In the genomic region with DNA sequence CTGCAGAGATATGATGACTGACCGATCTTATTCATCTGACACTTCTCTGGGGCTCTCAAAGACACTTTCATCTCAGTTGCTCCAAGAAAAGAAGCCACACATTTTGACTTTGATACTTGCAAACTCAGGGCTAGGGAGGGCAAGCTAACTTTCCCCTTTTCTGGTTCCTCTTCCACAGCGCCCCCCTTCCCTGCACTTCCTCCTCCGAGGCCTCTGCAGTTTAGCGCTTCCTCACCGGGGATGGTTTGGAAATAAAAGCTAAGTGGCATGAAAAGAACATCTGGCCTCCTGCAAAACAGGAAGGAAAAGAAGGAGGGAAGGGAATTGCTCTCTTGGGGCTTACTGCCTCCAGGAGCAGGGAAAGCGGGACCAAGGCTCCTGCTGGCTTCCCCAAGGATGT, we compare ENCODE assay signal across 14 cellular contexts. TPM values are rescaled to one million over a fixed set of nuclear protein-coding genes. Genes with fewer than 3 reads are reported as not detected.
DNase-seq lines count a peak whose midpoint lies in the region; ATAC-seq, FAIRE-seq and TF ChIP-seq lines count a peak whose summit lies in the region.
"Had no signal": no experiment of that assay in that cellular context is flagged by ENCODE, and none has a peak within 500 bp of the region (broad histone marks: within the 10 kb centered on the region; RNA-seq: fewer than 3 reads in every experiment).

No MANE protein-coding gene starts in this region.

- H3K4me2 ChIP-seq in OCI-LY7 (ENCODE audit: low read length): no peak overlapping the region

- ATAC-seq in stimulated activated naive CD8-positive, alpha-beta T cell treated with anti-CD3 and anti-CD28 coated beads, Interleukin-15, amount 100 ng/mL, for 72 hours: no peak
- ATAC-seq in right cardiac atrium (peak in 1 of 2 donors; percentile 38), mucosa of descending colon (no peak), HG02798 (IDR thresholded peaks at IDR 0.05; ENCODE audit: poor library complexity, unreplicated experiment) (no peak)
- ATAC-seq: gastroesophageal sphincter had no signal

- no peak overlapping the region for H2AFZ ChIP-seq in OCI-LY7 (ENCODE audit: low read length)

- H3K27ac ChIP-seq in OCI-LY7 (ENCODE audit: low read depth, low read length, poor library complexity, severe bottlenecking) (no peak overlapping the region), right cardiac atrium (ENCODE audit: low read length) (no peak overlapping the region)
- H3K27ac ChIP-seq: gastroesophageal sphincter had no signal

- peaks cover 68% of the 10 kb centered on the region for H3K4me1 Mint-ChIP-seq in stimulated activated naive CD8-positive, alpha-beta T cell treated with anti-CD3 and anti-CD28 coated beads, Interleukin-15, Interleukin-2, amounts not matched to agents 100 ng/mL and 50 ng/mL, for 24 hours (ENCODE audit: low read depth)
- peaks cover 78% of the 10 kb centered on the region for H3K4me1 Mint-ChIP-seq in stimulated activated naive CD8-positive, alpha-beta T cell treated with anti-CD3 and anti-CD28 coated beads, Interleukin-15, amount 100 ng/mL, for 72 hours

- no peaks in the 10 kb centered on the region for H3K27me3 ChIP-seq in right cardiac atrium (ENCODE audit: control insufficient read depth, insufficient read depth)
- H3K27me3 ChIP-seq: gastroesophageal sphincter had no signal

- peaks cover 28% of the 10 kb centered on the region for H3K36me3 Mint-ChIP-seq in stimulated activated naive CD8-positive, alpha-beta T cell treated with anti-CD3 and anti-CD28 coated beads, Interleukin-15, Interleukin-2, amounts not matched to agents 100 ng/mL and 50 ng/mL, for 24 hours (ENCODE audit: low read depth)
- H3K36me3 Mint-ChIP-seq: type B pancreatic cell had no signal

- no peaks in the 10 kb centered on the region for H4K20me1 ChIP-seq in OCI-LY7 (ENCODE audit: insufficient read depth, low read length)

- H3K9me3 Mint-ChIP-seq in stimulated activated naive CD8-positive, alpha-beta T cell treated with anti-CD3 and anti-CD28 coated beads, Interleukin-15, Interleukin-2, amounts not matched to agents 100 ng/mL and 50 ng/mL, for 24 hours: no peaks in the 10 kb centered on the region
- no peaks in the 10 kb centered on the region for H3K9me3 Mint-ChIP-seq in stimulated activated naive CD8-positive, alpha-beta T cell treated with anti-CD3 and anti-CD28 coated beads, Interleukin-15, amount 100 ng/mL, for 72 hours
- H3K9me3 Mint-ChIP-seq: type B pancreatic cell had no signal

- 51% methylated on average over 6 of the region's 6 CpGs for WGBS in right cardiac atrium

- H3K4me1 ChIP-seq in OCI-LY7 (ENCODE audit: insufficient read depth, low read length, poor library complexity, severe bottlenecking): peaks cover 10% of the 10 kb centered on the region
- H3K4me1 ChIP-seq in right cardiac atrium (ENCODE audit: control insufficient read depth, insufficient read depth, low read length): no peaks in the 10 kb centered on the region
- no peaks in the 10 kb centered on the region for H3K4me1 ChIP-seq in mucosa of descending colon (ENCODE audit: low read depth)
- H3K4me1 ChIP-seq: gastroesophageal sphincter had no signal

- no peaks in the 10 kb centered on the region for H3K27me3 Mint-ChIP-seq in stimulated activated naive CD8-positive, alpha-beta T cell treated with anti-CD3 and anti-CD28 coated beads, Interleukin-15, Interleukin-2, amounts not matched to agents 100 ng/mL and 50 ng/mL, for 24 hours
- no peaks in the 10 kb centered on the region for H3K27me3 Mint-ChIP-seq in stimulated activated naive CD8-positive, alpha-beta T cell treated with anti-CD3 and anti-CD28 coated beads, Interleukin-15, amount 100 ng/mL, for 72 hours

- H3K9me3 ChIP-seq in OCI-LY7 (ENCODE audit: low read length) (no peaks in the 10 kb centered on the region), right cardiac atrium (ENCODE audit: control insufficient read depth, low read length) (no peaks in the 10 kb centered on the region), mucosa of descending colon (no peaks in the 10 kb centered on the region)
- H3K9me3 ChIP-seq: gastroesophageal sphincter had no signal

- no peak for DNase-seq in stimulated activated naive CD8-positive, alpha-beta T cell treated with anti-CD3 and anti-CD28 coated beads, Interleukin-15, amount 100 ng/mL, for 72 hours
- DNase-seq in OCI-LY7 (ENCODE audit: low spot score): no peak
- DNase-seq in right cardiac atrium: peak in 2 of 3 donors; percentile 55 to 67
- DNase-seq in RCC 7860 (ENCODE audit: low spot score): no peak
- no peak for DNase-seq in DMS153 (lab: John Stamatoyannopoulos, UW)
- no peak for DNase-seq in mucosa of descending colon
- DNase-seq: NCI-H1694, NCI-H524 treated with DMSO at 0.1 percent for 48 hours had no signal

- H3K4me3 Mint-ChIP-seq in stimulated activated naive CD8-positive, alpha-beta T cell treated with anti-CD3 and anti-CD28 coated beads, Interleukin-15, Interleukin-2, amounts not matched to agents 100 ng/mL and 50 ng/mL, for 24 hours: no peak overlapping the region
- no peak overlapping the region for H3K4me3 Mint-ChIP-seq in stimulated activated naive CD8-positive, alpha-beta T cell treated with anti-CD3 and anti-CD28 coated beads, Interleukin-15, amount 100 ng/mL, for 72 hours
- H3K4me3 Mint-ChIP-seq: type B pancreatic cell had no signal

- intact Hi-C loops in OCI-LY7 (cut with micrococcal nuclease; ENCODE audit: unreplicated experiment): no loop called here
- intact Hi-C loops in right cardiac atrium (cut with DNase I): no loop called here
- intact Hi-C loops in mucosa of descending colon (cut with DNase I, micrococcal nuclease): no loop called here

- no peaks in the 10 kb centered on the region for H3K36me3 ChIP-seq in OCI-LY7 (ENCODE audit: insufficient read depth, low read length)
- H3K36me3 ChIP-seq in mucosa of descending colon (ENCODE audit: low read depth): no peaks in the 10 kb centered on the region
- H3K36me3 ChIP-seq: gastroesophageal sphincter had no signal

- TF ChIP-seq CTCF in OCI-LY7 (conservative IDR thresholded peaks at IDR 0.05; ENCODE audit: low read length) (0 out of 2 replicates have a peak, but pooled peaks have one; percentile 9), mucosa of descending colon (IDR thresholded peaks at IDR 0.05) (no peak)

- H3K9me2 ChIP-seq in OCI-LY7 (ENCODE audit: insufficient read depth, low read length): no peaks in the 10 kb centered on the region

- H3K79me2 ChIP-seq in OCI-LY7 (ENCODE audit: insufficient read depth, low read depth, low read length): no peaks in the 10 kb centered on the region

- POLR2A ChIA-PET in OCI-LY7 (lab: Charles Lee): no interaction called here

- no TSS peak for BruUV-seq in OCI-LY7 (replicated peaks; lab: Mats Ljungman, UMichigan)

- no peak for FAIRE-seq in RCC 7860 (lab: Jason Lieb, UNC)
- FAIRE-seq: GM19239, keratinocyte had no signal

- CTCF ChIA-PET in OCI-LY7 (lab: Charles Lee; ENCODE audit: unreplicated experiment): no interaction called here

- peak overlapping the region; percentile 15 for H3K27ac Mint-ChIP-seq in stimulated activated naive CD8-positive, alpha-beta T cell treated with anti-CD3 and anti-CD28 coated beads, Interleukin-15, Interleukin-2, amounts not matched to agents 100 ng/mL and 50 ng/mL, for 24 hours
- H3K27ac Mint-ChIP-seq in stimulated activated naive CD8-positive, alpha-beta T cell treated with anti-CD3 and anti-CD28 coated beads, Interleukin-15, amount 100 ng/mL, for 72 hours: no peak overlapping the region
- H3K27ac Mint-ChIP-seq: type B pancreatic cell had no signal

- H3K4me3 ChIP-seq in OCI-LY7 (ENCODE audit: low read depth, low read length, poor library complexity, severe bottlenecking) (no peak overlapping the region), right cardiac atrium (ENCODE audit: low read length) (no peak overlapping the region), mucosa of descending colon (no peak overlapping the region)
- H3K4me3 ChIP-seq: gastroesophageal sphincter had no signal

RNA-seq across cellular contexts. Expression of a gene that starts 42.4 kb away (rescaled TPM):
- total RNA-seq in OCI-LY7 (2014; rRNA removed; shearing (Covaris generic)): 6.9 and 7.8 TPM in 2 replicates
- 4.0 and 4.2 TPM in 2 replicates for total RNA-seq in OCI-LY7 (2022)
- under 1 TPM; 0.17 to 0.25 (median 0.22) TPM for total RNA-seq in right cardiac atrium
- 0.05 TPM for polyA plus RNA-seq in right cardiac atrium
- 1 to 10 TPM; 1.5 to 2.2 (median 1.6) TPM for total RNA-seq in mucosa of descending colon

Comparison
In these comparisons a context has a peak if more than half of its experiments do, and no peak if none do; other contexts are left out.
1. DNase-seq: peak in right cardiac atrium (2 of 3); none in stimulated activated naive CD8-positive, alpha-beta T cell treated with anti-CD3 and anti-CD28 coated beads, Interleukin-15, amount 100 ng/mL, for 72 hours (0 of 2), OCI-LY7 (single experiment), RCC 7860 (single experiment), DMS153 (single experiment) and mucosa of descending colon (0 of 3).